ENCODE assay signal across 1 cellular context in genomic region chr9:35812025-35812602, GRCh38.
TF ChIP-seq lines count a peak whose summit lies in the region.

A gene with protein sequence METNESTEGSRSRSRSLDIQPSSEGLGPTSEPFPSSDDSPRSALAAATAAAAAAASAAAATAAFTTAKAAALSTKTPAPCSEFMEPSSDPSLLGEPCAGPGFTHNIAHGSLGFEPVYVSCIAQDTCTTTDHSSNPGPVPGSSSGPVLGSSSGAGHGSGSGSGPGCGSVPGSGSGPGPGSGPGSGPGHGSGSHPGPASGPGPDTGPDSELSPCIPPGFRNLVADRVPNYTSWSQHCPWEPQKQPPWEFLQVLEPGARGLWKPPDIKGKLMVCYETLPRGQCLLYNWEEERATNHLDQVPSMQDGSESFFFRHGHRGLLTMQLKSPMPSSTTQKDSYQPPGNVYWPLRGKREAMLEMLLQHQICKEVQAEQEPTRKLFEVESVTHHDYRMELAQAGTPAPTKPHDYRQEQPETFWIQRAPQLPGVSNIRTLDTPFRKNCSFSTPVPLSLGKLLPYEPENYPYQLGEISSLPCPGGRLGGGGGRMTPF (minus strand): TSS chr9:35812262. CDS start chr9:35812147, 115 bp downstream.

TF ChIP-seq in HepG2, 621 proteins besides CTCF, POLR2A, EP300 and RAD21 (continued from another document and continues in another):
- TF ChIP-seq, protein P1, sequence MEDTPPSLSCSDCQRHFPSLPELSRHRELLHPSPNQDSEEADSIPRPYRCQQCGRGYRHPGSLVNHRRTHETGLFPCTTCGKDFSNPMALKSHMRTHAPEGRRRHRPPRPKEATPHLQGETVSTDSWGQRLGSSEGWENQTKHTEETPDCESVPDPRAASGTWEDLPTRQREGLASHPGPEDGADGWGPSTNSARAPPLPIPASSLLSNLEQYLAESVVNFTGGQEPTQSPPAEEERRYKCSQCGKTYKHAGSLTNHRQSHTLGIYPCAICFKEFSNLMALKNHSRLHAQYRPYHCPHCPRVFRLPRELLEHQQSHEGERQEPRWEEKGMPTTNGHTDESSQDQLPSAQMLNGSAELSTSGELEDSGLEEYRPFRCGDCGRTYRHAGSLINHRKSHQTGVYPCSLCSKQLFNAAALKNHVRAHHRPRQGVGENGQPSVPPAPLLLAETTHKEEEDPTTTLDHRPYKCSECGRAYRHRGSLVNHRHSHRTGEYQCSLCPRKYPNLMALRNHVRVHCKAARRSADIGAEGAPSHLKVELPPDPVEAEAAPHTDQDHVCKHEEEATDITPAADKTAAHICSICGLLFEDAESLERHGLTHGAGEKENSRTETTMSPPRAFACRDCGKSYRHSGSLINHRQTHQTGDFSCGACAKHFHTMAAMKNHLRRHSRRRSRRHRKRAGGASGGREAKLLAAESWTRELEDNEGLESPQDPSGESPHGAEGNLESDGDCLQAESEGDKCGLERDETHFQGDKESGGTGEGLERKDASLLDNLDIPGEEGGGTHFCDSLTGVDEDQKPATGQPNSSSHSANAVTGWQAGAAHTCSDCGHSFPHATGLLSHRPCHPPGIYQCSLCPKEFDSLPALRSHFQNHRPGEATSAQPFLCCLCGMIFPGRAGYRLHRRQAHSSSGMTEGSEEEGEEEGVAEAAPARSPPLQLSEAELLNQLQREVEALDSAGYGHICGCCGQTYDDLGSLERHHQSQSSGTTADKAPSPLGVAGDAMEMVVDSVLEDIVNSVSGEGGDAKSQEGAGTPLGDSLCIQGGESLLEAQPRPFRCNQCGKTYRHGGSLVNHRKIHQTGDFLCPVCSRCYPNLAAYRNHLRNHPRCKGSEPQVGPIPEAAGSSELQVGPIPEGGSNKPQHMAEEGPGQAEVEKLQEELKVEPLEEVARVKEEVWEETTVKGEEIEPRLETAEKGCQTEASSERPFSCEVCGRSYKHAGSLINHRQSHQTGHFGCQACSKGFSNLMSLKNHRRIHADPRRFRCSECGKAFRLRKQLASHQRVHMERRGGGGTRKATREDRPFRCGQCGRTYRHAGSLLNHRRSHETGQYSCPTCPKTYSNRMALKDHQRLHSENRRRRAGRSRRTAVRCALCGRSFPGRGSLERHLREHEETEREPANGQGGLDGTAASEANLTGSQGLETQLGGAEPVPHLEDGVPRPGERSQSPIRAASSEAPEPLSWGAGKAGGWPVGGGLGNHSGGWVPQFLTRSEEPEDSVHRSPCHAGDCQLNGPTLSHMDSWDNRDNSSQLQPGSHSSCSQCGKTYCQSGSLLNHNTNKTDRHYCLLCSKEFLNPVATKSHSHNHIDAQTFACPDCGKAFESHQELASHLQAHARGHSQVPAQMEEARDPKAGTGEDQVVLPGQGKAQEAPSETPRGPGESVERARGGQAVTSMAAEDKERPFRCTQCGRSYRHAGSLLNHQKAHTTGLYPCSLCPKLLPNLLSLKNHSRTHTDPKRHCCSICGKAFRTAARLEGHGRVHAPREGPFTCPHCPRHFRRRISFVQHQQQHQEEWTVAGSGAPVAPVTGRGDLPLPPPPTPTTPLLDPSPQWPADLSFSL (CRISPR knock-in tag; IDR thresholded peaks at IDR 0.05), result no peak
- TF ChIP-seq ZNF747 (CRISPR knock-in tag; IDR thresholded peaks at IDR 0.05; ENCODE audit: borderline replicate concordance), result peak; percentile 77; the same call in 1 of the 2 replicates
- no peak for TF ChIP-seq SMARCE1 (IDR thresholded peaks at IDR 0.05; ENCODE audit: borderline replicate concordance)
- no peak for TF ChIP-seq CHD2 (IDR thresholded peaks at IDR 0.05; ENCODE audit: low read depth, low read length)
- no peak for TF ChIP-seq ZFYVE20 (CRISPR knock-in tag; IDR thresholded peaks at IDR 0.05; ENCODE audit: borderline replicate concordance, low read depth)
- no peak for TF ChIP-seq CBX2 (IDR thresholded peaks at IDR 0.05; ENCODE audit: low read depth, low read length)
- TF ChIP-seq CBX2 (CRISPR knock-in tag; IDR thresholded peaks at IDR 0.05; ENCODE audit: low read depth), result no peak
- no peak for TF ChIP-seq ZNF510 (CRISPR knock-in tag; IDR thresholded peaks at IDR 0.05; ENCODE audit: low read depth)
- peak; percentile 62 for TF ChIP-seq RXRA (CRISPR knock-in tag; IDR thresholded peaks at IDR 0.05)
- no peak for TF ChIP-seq RARG (CRISPR knock-in tag; IDR thresholded peaks at IDR 0.05; ENCODE audit: low read depth)
- TF ChIP-seq KLF11 (CRISPR knock-in tag; IDR thresholded peaks at IDR 0.05), result no peak
- TF ChIP-seq PHF5A (CRISPR knock-in tag; IDR thresholded peaks at IDR 0.05; ENCODE audit: low read depth, unreplicated experiment), result no peak
- TF ChIP-seq ADNP (CRISPR knock-in tag; IDR thresholded peaks at IDR 0.05), result no peak
- no peak for TF ChIP-seq CCDC6 (CRISPR knock-in tag; IDR thresholded peaks at IDR 0.05)
- TF ChIP-seq, protein P2, sequence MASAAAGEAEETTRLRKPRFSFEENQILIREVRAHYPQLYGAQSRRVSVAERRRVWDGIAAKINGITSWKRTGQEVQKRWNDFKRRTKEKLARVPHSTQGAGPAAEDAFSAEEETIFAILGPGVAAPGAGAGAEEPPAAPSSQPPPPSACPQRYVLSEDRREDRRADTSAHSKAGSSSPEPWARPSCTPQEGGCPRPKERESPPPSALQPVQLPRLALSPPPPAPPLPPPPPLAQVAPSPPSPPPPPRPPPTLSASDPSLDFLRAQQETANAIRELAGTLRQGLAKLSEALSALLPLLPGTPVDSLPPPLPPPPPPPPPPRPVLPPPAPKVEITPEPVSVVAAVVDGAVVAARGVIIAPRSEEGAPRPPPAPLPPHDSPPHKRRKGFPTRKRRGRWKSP (CRISPR knock-in tag; IDR thresholded peaks at IDR 0.05), result no peak
- TF ChIP-seq KDM4B (CRISPR knock-in tag; IDR thresholded peaks at IDR 0.05), result 0 out of 2 replicates have a peak, but pooled peaks have one; percentile 54
- no peak for TF ChIP-seq PCBP2 (optimal IDR thresholded peaks at IDR 0.05; ENCODE audit: low read depth, low read length, poor library complexity, severe bottlenecking)
- TF ChIP-seq SALL1 (CRISPR knock-in tag; IDR thresholded peaks at IDR 0.05), result peak; percentile 81
- no peak for TF ChIP-seq GTF3A (CRISPR knock-in tag; conservative IDR thresholded peaks at IDR 0.05)
- TF ChIP-seq RBAK (CRISPR knock-in tag; IDR thresholded peaks at IDR 0.05), result no peak
- no peak for TF ChIP-seq SATB2 (CRISPR knock-in tag; IDR thresholded peaks at IDR 0.05)
- no peak for TF ChIP-seq ZNF292 (CRISPR knock-in tag; IDR thresholded peaks at IDR 0.05; ENCODE audit: borderline replicate concordance, low read depth)
- TF ChIP-seq SP4 (CRISPR knock-in tag; IDR thresholded peaks at IDR 0.05), result no peak
- TF ChIP-seq NBN (conservative IDR thresholded peaks at IDR 0.05), result no peak
- no peak for TF ChIP-seq NR2F2 (IDR thresholded peaks at IDR 0.05; ENCODE audit: borderline replicate concordance, low read depth)
- 0 out of 2 replicates have a peak, but pooled peaks have one; percentile 63 for TF ChIP-seq ZNF772 (CRISPR knock-in tag; IDR thresholded peaks at IDR 0.05)
- no peak; the same call in 1 of the 2 replicates for TF ChIP-seq NFKB2 (CRISPR knock-in tag; IDR thresholded peaks at IDR 0.05; ENCODE audit: borderline replicate concordance)
- peak; percentile 42; the same call in 1 of the 2 replicates for TF ChIP-seq KMT2A (CRISPR knock-in tag; IDR thresholded peaks at IDR 0.05)
- TF ChIP-seq ZBTB2 (CRISPR knock-in tag; IDR thresholded peaks at IDR 0.05; ENCODE audit: low read depth), result no peak
- no peak for TF ChIP-seq ZNF550 (CRISPR knock-in tag; IDR thresholded peaks at IDR 0.05; ENCODE audit: borderline replicate concordance)
- TF ChIP-seq SNRNP70 (IDR thresholded peaks at IDR 0.05; ENCODE audit: low read depth, low read length), result no peak
- TF ChIP-seq, protein P3, sequence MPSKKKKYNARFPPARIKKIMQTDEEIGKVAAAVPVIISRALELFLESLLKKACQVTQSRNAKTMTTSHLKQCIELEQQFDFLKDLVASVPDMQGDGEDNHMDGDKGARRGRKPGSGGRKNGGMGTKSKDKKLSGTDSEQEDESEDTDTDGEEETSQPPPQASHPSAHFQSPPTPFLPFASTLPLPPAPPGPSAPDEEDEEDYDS (CRISPR knock-in tag; IDR thresholded peaks at IDR 0.05), result no peak; the same call in 1 of the 2 replicates
- TF ChIP-seq RARA (CRISPR knock-in tag; IDR thresholded peaks at IDR 0.05), result 0 out of 2 replicates have a peak, but pooled peaks have one; percentile 11
- 0 out of 2 replicates have a peak, but pooled peaks have one; percentile 36 for TF ChIP-seq ZHX2 (IDR thresholded peaks at IDR 0.05; ENCODE audit: low read depth)
- no peak for TF ChIP-seq ZHX2 (CRISPR knock-in tag; IDR thresholded peaks at IDR 0.05; ENCODE audit: borderline replicate concordance)
- peak; percentile 94 for TF ChIP-seq ZNF574 (CRISPR knock-in tag; IDR thresholded peaks at IDR 0.05)
- TF ChIP-seq, protein P4, sequence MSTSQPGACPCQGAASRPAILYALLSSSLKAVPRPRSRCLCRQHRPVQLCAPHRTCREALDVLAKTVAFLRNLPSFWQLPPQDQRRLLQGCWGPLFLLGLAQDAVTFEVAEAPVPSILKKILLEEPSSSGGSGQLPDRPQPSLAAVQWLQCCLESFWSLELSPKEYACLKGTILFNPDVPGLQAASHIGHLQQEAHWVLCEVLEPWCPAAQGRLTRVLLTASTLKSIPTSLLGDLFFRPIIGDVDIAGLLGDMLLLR (CRISPR knock-in tag; IDR thresholded peaks at IDR 0.05), result no peak
- TF ChIP-seq, protein P5, sequence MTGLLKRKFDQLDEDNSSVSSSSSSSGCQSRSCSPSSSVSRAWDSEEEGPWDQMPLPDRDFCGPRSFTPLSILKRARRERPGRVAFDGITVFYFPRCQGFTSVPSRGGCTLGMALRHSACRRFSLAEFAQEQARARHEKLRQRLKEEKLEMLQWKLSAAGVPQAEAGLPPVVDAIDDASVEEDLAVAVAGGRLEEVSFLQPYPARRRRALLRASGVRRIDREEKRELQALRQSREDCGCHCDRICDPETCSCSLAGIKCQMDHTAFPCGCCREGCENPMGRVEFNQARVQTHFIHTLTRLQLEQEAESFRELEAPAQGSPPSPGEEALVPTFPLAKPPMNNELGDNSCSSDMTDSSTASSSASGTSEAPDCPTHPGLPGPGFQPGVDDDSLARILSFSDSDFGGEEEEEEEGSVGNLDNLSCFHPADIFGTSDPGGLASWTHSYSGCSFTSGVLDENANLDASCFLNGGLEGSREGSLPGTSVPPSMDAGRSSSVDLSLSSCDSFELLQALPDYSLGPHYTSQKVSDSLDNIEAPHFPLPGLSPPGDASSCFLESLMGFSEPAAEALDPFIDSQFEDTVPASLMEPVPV (CRISPR knock-in tag; IDR thresholded peaks at IDR 0.05), result 0 out of 2 replicates have a peak, but pooled peaks have one; percentile 50
